14 cellular contexts compared by ENCODE assay signal in the genomic region with DNA sequence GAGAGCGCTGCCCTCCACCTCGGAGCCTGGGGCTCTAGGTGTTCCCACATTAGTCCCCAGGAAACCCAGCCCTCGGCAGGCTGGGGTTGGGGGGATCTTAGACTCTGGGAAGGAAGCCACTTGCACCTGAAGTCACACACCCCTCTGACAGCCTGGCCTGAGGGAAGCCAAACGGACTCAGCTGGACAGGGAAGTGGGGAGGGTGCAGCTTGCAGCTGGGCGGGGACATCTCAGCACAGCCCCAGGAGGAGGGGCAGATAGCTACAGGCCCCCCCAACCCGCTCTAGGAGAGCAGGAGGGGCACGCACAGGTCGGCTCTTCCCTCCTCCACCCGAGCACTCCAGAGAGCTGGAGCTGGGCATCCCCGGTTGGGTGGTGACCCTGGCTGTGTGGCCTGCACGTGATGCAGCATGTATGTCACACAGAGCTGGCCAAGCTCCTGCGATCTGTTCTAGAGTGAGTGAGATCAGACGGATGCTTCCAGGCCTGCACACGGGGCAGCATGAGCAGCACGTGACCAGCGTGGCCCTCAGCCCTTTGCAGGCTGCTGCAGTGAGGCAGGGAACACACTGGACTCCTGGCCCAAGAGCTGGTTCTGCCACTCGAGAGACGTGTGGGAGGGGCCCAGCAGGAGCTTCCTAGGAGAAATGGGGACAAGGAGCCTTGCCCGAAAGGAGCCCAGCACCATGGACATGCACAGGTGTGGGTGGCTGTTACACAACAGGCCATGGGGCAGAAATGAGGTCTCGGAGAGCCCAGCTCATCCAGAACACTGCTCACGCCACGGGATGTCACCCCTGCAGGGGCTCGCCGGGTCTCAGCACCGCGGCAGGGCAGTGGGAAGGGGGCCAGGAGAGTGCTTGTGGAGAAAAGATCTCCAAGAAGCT. TPM values are rescaled to one million over a fixed set of nuclear protein-coding genes. Genes with fewer than 3 reads are reported as not detected.
DNase-seq lines count a peak whose midpoint lies in the region; ATAC-seq and TF ChIP-seq lines count a peak whose summit lies in the region.
"Had no signal": no experiment of that assay in that cellular context is flagged by ENCODE, and none has a peak within 500 bp of the region (broad histone marks: within the 10 kb centered on the region; RNA-seq: fewer than 3 reads in every experiment).

No MANE protein-coding gene starts in this region.

- H2BK15ac ChIP-seq in H9 (ENCODE audit: low read depth, low read length) = no peak overlapping the region
- no peak overlapping the region for H2BK15ac ChIP-seq in mesenchymal stem cell (ENCODE audit: low read depth, poor library complexity, severe bottlenecking)

- WGBS in H9 (ENCODE audit: extremely low coverage, insufficient read length, low lambda C conversion rate) = no CpG with 5 or more reads among the region's 26 CpGs
- WGBS in esophagus squamous epithelium, 2 donors = 75 to 80% methylated on average over 9 to 11 of the region's 26 CpGs
- 93% methylated on average over 26 of the region's 26 CpGs for WGBS in mesenchymal stem cell

- peak; percentile 75 for ATAC-seq in left lung
- ATAC-seq in GM18909 (IDR thresholded peaks at IDR 0.05; ENCODE audit: poor library complexity, unreplicated experiment) = no peak

- POLR2A ChIA-PET in activated CD4-positive, alpha-beta memory T cell treated with anti-CD3 and anti-CD28 coated beads for 36 hours (lab: Charles Lee) = no interaction called here

- H4K20me1 ChIP-seq in H9 (ENCODE audit: control insufficient read depth, insufficient read depth, insufficient read length) = no peaks in the 10 kb centered on the region

- peaks cover 7 to 19% of the 10 kb centered on the region in 2 experiments for H3K4me1 Mint-ChIP-seq in H9
- H3K4me1 Mint-ChIP-seq in activated CD4-positive, alpha-beta memory T cell treated with anti-CD3 and anti-CD28 coated beads for 36 hours (ENCODE audit: low read depth) = no peaks in the 10 kb centered on the region

- H2AFZ ChIP-seq in H9 (ENCODE audit: low read length) = no peak overlapping the region
- no peak overlapping the region for H2AFZ ChIP-seq in mesenchymal stem cell (ENCODE audit: low read depth, low read length)

- H2AK5ac ChIP-seq in H9 (ENCODE audit: insufficient read length, low read length) = no peak overlapping the region
- no peak overlapping the region for H2AK5ac ChIP-seq in mesenchymal stem cell (ENCODE audit: low read length, severe bottlenecking)

- no peaks in the 10 kb centered on the region for H3K79me2 ChIP-seq in H9 (ENCODE audit: insufficient read depth, low read length)

- no peaks in the 10 kb centered on the region; a peak in 1 of 7 replicates for H3K36me3 Mint-ChIP-seq in H9 (ENCODE audit: insufficient read depth in 1 of 3, low read depth in 3 of 3)
- H3K36me3 Mint-ChIP-seq in activated CD4-positive, alpha-beta memory T cell treated with anti-CD3 and anti-CD28 coated beads for 36 hours = no peaks in the 10 kb centered on the region

- H2BK12ac ChIP-seq in H9 (ENCODE audit: insufficient read length, low read depth, low read length) = no peak overlapping the region
- no peak overlapping the region for H2BK12ac ChIP-seq in mesenchymal stem cell (ENCODE audit: low read length in 2 of 2)

- no peak overlapping the region for H3K23ac ChIP-seq in H9 (ENCODE audit: insufficient read length, low read depth, low read length)
- H3K23ac ChIP-seq in mesenchymal stem cell (ENCODE audit: low read length in 2 of 2) = no peak overlapping the region

- H3K4me3 Mint-ChIP-seq in H9 = no peak overlapping the region
- no peak overlapping the region for H3K4me3 Mint-ChIP-seq in activated CD4-positive, alpha-beta memory T cell treated with anti-CD3 and anti-CD28 coated beads for 36 hours
- H3K4me3 Mint-ChIP-seq: IgD-negative memory B cell had no signal

- no peak overlapping the region for H2BK120ac ChIP-seq in H9 (ENCODE audit: low read depth, low read length, poor library complexity, severe bottlenecking)
- no peak overlapping the region for H2BK120ac ChIP-seq in mesenchymal stem cell (ENCODE audit: low read depth, low read length)

- H3K4me1 ChIP-seq in H9 (ENCODE audit: insufficient read depth, low read length) (no peaks in the 10 kb centered on the region), esophagus squamous epithelium (peaks cover 9 to 29% (median 24%) of the 10 kb centered on the region in 3 donors), left lung (peaks cover 5 to 14% of the 10 kb centered on the region in 2 donors), subcutaneous abdominal adipose tissue (ENCODE audit: control insufficient read depth in 5 of 5, insufficient read depth in 5 of 5, low read length in 5 of 5) (peaks cover 4 to 68% (median 53%) of the 10 kb centered on the region in 5 donors), mesenchymal stem cell (ENCODE audit: control insufficient read depth, insufficient read depth, low read depth, low read length) (peaks cover 46% of the 10 kb centered on the region)

- no peaks in the 10 kb centered on the region for H3K79me1 ChIP-seq in H9 (ENCODE audit: insufficient read depth, low read depth, low read length, poor library complexity, severe bottlenecking)
- H3K79me1 ChIP-seq in mesenchymal stem cell (replicated peaks; ENCODE audit: low read length, poor library complexity, severe bottlenecking) = peaks cover 23% of the 10 kb centered on the region

- H3K4me3 ChIP-seq in esophagus squamous epithelium (no peak overlapping the region), left lung (no peak overlapping the region), subcutaneous abdominal adipose tissue (ENCODE audit: low read depth in 1 of 5, low read length in 5 of 5) (no peak overlapping the region), mesenchymal stem cell (ENCODE audit: insufficient read depth in 1 of 2, low read depth in 1 of 2, low read length in 2 of 2) (no peak overlapping the region)
- H3K4me3 ChIP-seq: SJSA1 had no signal

- no peak overlapping the region for H3K9ac ChIP-seq in H9 (ENCODE audit: extremely low read depth, insufficient read length, low read length)
- no peak overlapping the region for H3K9ac ChIP-seq in subcutaneous abdominal adipose tissue (ENCODE audit: low read length in 5 of 5)
- no peak overlapping the region for H3K9ac ChIP-seq in mesenchymal stem cell (ENCODE audit: low read length)

- TF ChIP-seq POLR2A in esophagus squamous epithelium (IDR thresholded peaks at IDR 0.05) = no peak

- H3K27ac ChIP-seq in H9 (ENCODE audit: insufficient read length, low read depth, low read length) (no peak overlapping the region), esophagus squamous epithelium (peak overlapping the region in 3 of 4 donors; percentile 40 to 69 (median 43)), left lung (no peak overlapping the region), subcutaneous abdominal adipose tissue (ENCODE audit: low read depth, low read length) (peak overlapping the region; percentile 41), mesenchymal stem cell (ENCODE audit: low read length, poor library complexity, severe bottlenecking) (no peak overlapping the region)
- H3K27ac ChIP-seq: SJSA1, VCaP had no signal

- H3K36me3 ChIP-seq in esophagus squamous epithelium (peaks cover 0 to 66% (median 0%) of the 10 kb centered on the region in 3 donors), left lung (peaks cover 0 to 82% of the 10 kb centered on the region in 2 donors), subcutaneous abdominal adipose tissue (ENCODE audit: control insufficient read depth in 5 of 5, insufficient read depth in 5 of 5, low read length in 5 of 5) (peaks cover 0 to 58% (median 43%) of the 10 kb centered on the region in 5 donors), mesenchymal stem cell (ENCODE audit: control insufficient read depth in 1 of 2, insufficient read depth in 2 of 2, low read depth in 1 of 2, low read length in 2 of 2) (peaks cover 19 to 82% of the 10 kb centered on the region in 2 experiments)

- H3T11ph ChIP-seq in H9 (ENCODE audit: low read length) = no peak overlapping the region

- H3K18ac ChIP-seq in H9 (ENCODE audit: insufficient read length, low read depth, low read length) = no peak overlapping the region
- no peak overlapping the region for H3K18ac ChIP-seq in mesenchymal stem cell (ENCODE audit: low read depth in 1 of 2, low read length in 2 of 2)

- H3K9me3 Mint-ChIP-seq in H9 = no peaks in the 10 kb centered on the region
- no peaks in the 10 kb centered on the region for H3K9me3 Mint-ChIP-seq in activated CD4-positive, alpha-beta memory T cell treated with anti-CD3 and anti-CD28 coated beads for 36 hours
- H3K9me3 Mint-ChIP-seq: IgD-negative memory B cell had no signal

- H3K27me3 Mint-ChIP-seq in H9 (ENCODE audit: low read depth) = no peaks in the 10 kb centered on the region; the same call in 1 of the 2 replicates
- H3K27me3 Mint-ChIP-seq in activated CD4-positive, alpha-beta memory T cell treated with anti-CD3 and anti-CD28 coated beads for 36 hours = no peaks in the 10 kb centered on the region

- CTCF ChIA-PET in activated CD4-positive, alpha-beta memory T cell treated with anti-CD3 and anti-CD28 coated beads for 36 hours (lab: Charles Lee) = no interaction called here

- H3K4me2 ChIP-seq in H9 (ENCODE audit: insufficient read depth, insufficient read length, low read length) (no peak overlapping the region), mesenchymal stem cell (ENCODE audit: low read length, poor library complexity, severe bottlenecking) (no peak overlapping the region)

- H2BK5ac ChIP-seq in H9 (ENCODE audit: insufficient read length, low read length) (no peak overlapping the region), mesenchymal stem cell (ENCODE audit: low read depth, low read length, poor library complexity, severe bottlenecking) (no peak overlapping the region)

- H3K27me3 ChIP-seq in H9 (ENCODE audit: insufficient read depth, low read length) (no peaks in the 10 kb centered on the region), esophagus squamous epithelium (no peaks in the 10 kb centered on the region), left lung (no peaks in the 10 kb centered on the region), subcutaneous abdominal adipose tissue (ENCODE audit: control insufficient read depth in 5 of 5, insufficient read depth in 4 of 5, low read length in 5 of 5) (no peaks in the 10 kb centered on the region), mesenchymal stem cell (ENCODE audit: control insufficient read depth in 1 of 2, insufficient read depth in 1 of 2, low read length in 2 of 2) (no peaks in the 10 kb centered on the region)
- H3K27me3 ChIP-seq: SJSA1 had no signal

- no peak overlapping the region for H4K5ac ChIP-seq in H9 (ENCODE audit: insufficient read length, low read depth, low read length)

- intact Hi-C loops in esophagus squamous epithelium (cut with DNase I) = no loop called here
- intact Hi-C loops in left lung (cut with DNase I) = loop anchor here in 1 of 2 donors (10.0 kb wide), 1 partner anchor 78 kb away; no protein-coding TSS in a partner anchor
- intact Hi-C loops in activated CD4-positive, alpha-beta memory T cell treated with anti-CD3 and anti-CD28 coated beads for 36 hours (cut with micrococcal nuclease) = no loop called here

- H3K27ac Mint-ChIP-seq in H9 = peak overlapping the region in 1 of 3 experiments; percentile 95; a peak in 2 of 7 replicates
- H3K27ac Mint-ChIP-seq in activated CD4-positive, alpha-beta memory T cell treated with anti-CD3 and anti-CD28 coated beads for 36 hours = no peak overlapping the region
- H3K27ac Mint-ChIP-seq: IgD-negative memory B cell had no signal

- H4K8ac ChIP-seq in H9 (replicated peaks; ENCODE audit: insufficient read length, low read depth, low read length) = no peak overlapping the region
- H4K8ac ChIP-seq in mesenchymal stem cell (ENCODE audit: low read length) = no peak overlapping the region

- no peaks in the 10 kb centered on the region for H3K23me2 ChIP-seq in H9 (ENCODE audit: insufficient read length, low read depth, low read length, poor library complexity, severe bottlenecking)

- H3K9me3 ChIP-seq in H9 (ENCODE audit: control insufficient read depth, low read depth, low read length) (no peaks in the 10 kb centered on the region), esophagus squamous epithelium (no peaks in the 10 kb centered on the region), left lung (no peaks in the 10 kb centered on the region), subcutaneous abdominal adipose tissue (ENCODE audit: control insufficient read depth in 5 of 5, low read length in 5 of 5) (no peaks in the 10 kb centered on the region), mesenchymal stem cell (ENCODE audit: control insufficient read depth, low read length) (no peaks in the 10 kb centered on the region)
- H3K9me3 ChIP-seq: SJSA1 had no signal

- H3K4ac ChIP-seq in H9 (ENCODE audit: low read depth, low read length) (no peak overlapping the region), mesenchymal stem cell (ENCODE audit: low read depth in 1 of 2, low read length in 2 of 2) (no peak overlapping the region)

- H2BK20ac ChIP-seq in H9 (ENCODE audit: low read depth, low read length, poor library complexity, severe bottlenecking) = no peak overlapping the region

- H4K91ac ChIP-seq in H9 (ENCODE audit: insufficient read length, low read depth, low read length) = no peak overlapping the region
- no peak overlapping the region for H4K91ac ChIP-seq in mesenchymal stem cell (ENCODE audit: low read length)

- peak overlapping the region; percentile 63; the same call in 1 of the 2 replicates for H3K14ac ChIP-seq in H9 (ENCODE audit: insufficient read depth, low read length)
- H3K14ac ChIP-seq in mesenchymal stem cell (ENCODE audit: low read length in 2 of 2) = no peak overlapping the region

- TF ChIP-seq CTCF in H9 (conservative IDR thresholded peaks at IDR 0.05) (no peak), esophagus squamous epithelium (IDR thresholded peaks at IDR 0.05) (no peak), left lung (IDR thresholded peaks at IDR 0.05) (no peak)

- H3K56ac ChIP-seq in H9 (ENCODE audit: insufficient read length, low read depth, low read length) = no peak overlapping the region

- no peak for DNase-seq in H9
- DNase-seq in esophagus squamous epithelium (lab: John Stamatoyannopoulos, UW) = no peak
- DNase-seq in left lung = peak in 1 of 2 donors; percentile 74
- DNase-seq in activated CD4-positive, alpha-beta memory T cell treated with anti-CD3 and anti-CD28 coated beads for 36 hours = no peak
- no peak for DNase-seq in NCI-H146 (lab: John Stamatoyannopoulos, UW)
- DNase-seq in mesenchymal stem cell = no peak
- DNase-seq: activated CD8-positive, alpha-beta memory T cell treated with anti-CD3 and anti-CD28 coated beads, Interleukin-2, amount 50 U/mL, for 48 hours; NCI-H1436 treated with DMSO at 0.1 percent for 48 hours; NCI-H774 had no signal

RNA-seq across cellular contexts. Expression of a gene that starts 15.4 kb away (rescaled TPM):
- 3.5 and 5.0 TPM in 2 replicates for total RNA-seq in H9 (2021)
- total RNA-seq in esophagus squamous epithelium = 10 to 100 TPM; 14.8 to 72.4 (median 43.5) TPM
- total RNA-seq in left lung = 10 to 100 TPM; 68.7 to 96.8 TPM
- total RNA-seq in activated CD4-positive, alpha-beta memory T cell treated with anti-CD3 and anti-CD28 coated beads for 36 hours = 1 to 10 TPM in 1 of 2 experiments, under 1 TPM in 1; 0.83 to 1.3 TPM
- 28.1 TPM for polyA plus RNA-seq in mesenchymal stem cell (2013, experiment 1 of 2)
- polyA plus RNA-seq in mesenchymal stem cell (2013, experiment 2 of 2) = 25.8 TPM
- polyA plus RNA-seq: IgD-negative memory B cell had no signal

RNA-seq across cellular contexts. Expression of a gene that starts 51.3 kb away (rescaled TPM):
- total RNA-seq in H9 (2021) = 25.7 and 29.9 TPM in 2 replicates
- 10 to 100 TPM; 16.8 to 30.2 (median 21.0) TPM for total RNA-seq in esophagus squamous epithelium
- 10 to 100 TPM; 16.6 to 20.1 TPM for total RNA-seq in left lung
- 10 to 100 TPM; 30.6 to 31.6 TPM for total RNA-seq in activated CD4-positive, alpha-beta memory T cell treated with anti-CD3 and anti-CD28 coated beads for 36 hours
- polyA plus RNA-seq in mesenchymal stem cell (2013, experiment 1 of 2) = 9.7 TPM
- 9.8 TPM for polyA plus RNA-seq in mesenchymal stem cell (2013, experiment 2 of 2)

Comparison
In these comparisons a context has a peak if more than half of its experiments do, and no peak if none do; other contexts are left out.
1. H3K27ac ChIP-seq: peak in esophagus squamous epithelium (3 of 4) and subcutaneous abdominal adipose tissue (single experiment); none in H9 (single experiment), left lung (0 of 2) and mesenchymal stem cell (single experiment).